ENCODE assay signal across 25 cellular contexts in genomic region chr7:124202546-124202945, GRCh38.
DNase-seq lines count a peak whose midpoint lies in the region; ATAC-seq, FAIRE-seq and TF ChIP-seq lines count a peak whose summit lies in the region.
"Had no signal": no experiment of that assay in that cellular context is flagged by ENCODE, and none has a peak within 500 bp of the region (broad histone marks: within the 10 kb centered on the region; RNA-seq: fewer than 3 reads in every experiment).

No MANE protein-coding gene starts in this region.

- H2AFZ ChIP-seq in GM23338 = no peak overlapping the region

- TF ChIP-seq CTCF in GM23338 (conservative IDR thresholded peaks at IDR 0.05; ENCODE audit: low read depth in 2 of 2) = no peak
- no peak for TF ChIP-seq CTCF in endodermal cell (conservative IDR thresholded peaks at IDR 0.05)

- FAIRE-seq in GM12892 (lab: Jason Lieb, UNC) = no peak
- FAIRE-seq: A549, D721Med, GM12878, GM18507, H54 had no signal

- H4K20me1 ChIP-seq in GM23338 (replicated peaks; ENCODE audit: insufficient read depth) = no peaks in the 10 kb centered on the region
- H4K20me1 ChIP-seq: BLaER1 treated with 17β-estradiol and CSF1 and Interleukin-3, amounts not matched to agents 10 nM and 100 nM had no signal

- no peak overlapping the region for H3K4me3 Mint-ChIP-seq in GM23338
- no peak overlapping the region for H3K4me3 Mint-ChIP-seq in endodermal cell
- no peak overlapping the region for H3K4me3 Mint-ChIP-seq in activated T-helper 17 cell treated with anti-CD3 and anti-CD28 coated beads, Interleukin-2, amount 50 U/mL, for 72 hours
- H3K4me3 Mint-ChIP-seq: CD14-positive monocyte; CD4-positive, alpha-beta T cell; CD8-positive, alpha-beta memory T cell; HFFc6 had no signal

- H3K36me3 Mint-ChIP-seq in GM23338 (ENCODE audit: low read depth) (no peaks in the 10 kb centered on the region), endodermal cell (ENCODE audit: low read depth) (no peaks in the 10 kb centered on the region)
- H3K36me3 Mint-ChIP-seq in activated T-helper 17 cell treated with anti-CD3 and anti-CD28 coated beads, Interleukin-2, amount 50 U/mL, for 72 hours (ENCODE audit: low read depth) = no peaks in the 10 kb centered on the region
- H3K36me3 Mint-ChIP-seq: CD14-positive monocyte; CD8-positive, alpha-beta memory T cell had no signal

- no peaks in the 10 kb centered on the region for H3K4me1 Mint-ChIP-seq in GM23338
- no peaks in the 10 kb centered on the region for H3K4me1 Mint-ChIP-seq in endodermal cell
- H3K4me1 Mint-ChIP-seq in activated T-helper 17 cell treated with anti-CD3 and anti-CD28 coated beads, Interleukin-2, amount 50 U/mL, for 72 hours = no peaks in the 10 kb centered on the region
- H3K4me1 Mint-ChIP-seq: CD14-positive monocyte; CD8-positive, alpha-beta memory T cell had no signal

- H3K4me1 ChIP-seq in GM23338 (ENCODE audit: insufficient read depth) = no peaks in the 10 kb centered on the region
- H3K4me1 ChIP-seq in endodermal cell (ENCODE audit: control insufficient read depth, insufficient read depth, low read length) = no peaks in the 10 kb centered on the region
- H3K4me1 ChIP-seq: A549; BE2C; BLaER1 treated with 17β-estradiol and CSF1 and Interleukin-3, amounts not matched to agents 10 nM and 100 nM; HAP-1 had no signal

- no peaks in the 10 kb centered on the region for H3F3A ChIP-seq in GM23338 (replicated peaks; ENCODE audit: low read depth)

- peaks cover 2% of the 10 kb centered on the region for H3K27me3 Mint-ChIP-seq in GM23338 (ENCODE audit: insufficient read depth, low read depth, poor library complexity)
- no peaks in the 10 kb centered on the region for H3K27me3 Mint-ChIP-seq in endodermal cell (ENCODE audit: insufficient read depth)
- no peaks in the 10 kb centered on the region for H3K27me3 Mint-ChIP-seq in activated T-helper 17 cell treated with anti-CD3 and anti-CD28 coated beads, Interleukin-2, amount 50 U/mL, for 72 hours
- H3K27me3 Mint-ChIP-seq: CD4-positive, alpha-beta T cell; CD8-positive, alpha-beta memory T cell had no signal

- H3K79me2 ChIP-seq in GM23338 (replicated peaks; ENCODE audit: insufficient read depth) = no peaks in the 10 kb centered on the region

- H3K4me2 ChIP-seq in GM23338 = no peak overlapping the region
- H3K4me2 ChIP-seq: A549; BLaER1 treated with 17β-estradiol and CSF1 and Interleukin-3, amounts not matched to agents 10 nM and 100 nM had no signal

- no peaks in the 10 kb centered on the region for H3K27me3 ChIP-seq in GM23338 (ENCODE audit: insufficient read depth)
- H3K27me3 ChIP-seq in endodermal cell (ENCODE audit: control insufficient read depth, insufficient read depth, low read length, poor library complexity, severe bottlenecking) = no peaks in the 10 kb centered on the region
- H3K27me3 ChIP-seq: BE2C; BLaER1 treated with 17β-estradiol and CSF1 and Interleukin-3, amounts not matched to agents 10 nM and 100 nM had no signal

- H3K9me2 ChIP-seq in GM23338 (ENCODE audit: insufficient read depth) = peaks cover 6% of the 10 kb centered on the region

- H3K27ac Mint-ChIP-seq in GM23338 = no peak overlapping the region
- no peak overlapping the region for H3K27ac Mint-ChIP-seq in endodermal cell
- H3K27ac Mint-ChIP-seq in activated T-helper 17 cell treated with anti-CD3 and anti-CD28 coated beads, Interleukin-2, amount 50 U/mL, for 72 hours = no peak overlapping the region
- H3K27ac Mint-ChIP-seq: CD14-positive monocyte; CD4-positive, alpha-beta T cell; CD8-positive, alpha-beta memory T cell; HFFc6 had no signal

- ATAC-seq in GM23338 (peak; percentile 54), HG02970 (IDR thresholded peaks at IDR 0.05; ENCODE audit: low FRiP score, unreplicated experiment) (no peak)
- no peak for ATAC-seq in activated T-helper 17 cell treated with anti-CD3 and anti-CD28 coated beads, Interleukin-2, amount 50 U/mL, for 72 hours (replicated peaks)
- ATAC-seq: A549, GM12878 had no signal

- TF ChIP-seq POLR2A in GM12892 (IDR thresholded peaks at IDR 0.05; ENCODE audit: low read depth, low read length) = no peak

- H3K9ac ChIP-seq in endodermal cell (ENCODE audit: extremely low read depth, low read length, poor library complexity, severe bottlenecking) = no peak overlapping the region
- H3K9ac ChIP-seq: BLaER1 treated with 17β-estradiol and CSF1 and Interleukin-3, amounts not matched to agents 10 nM and 100 nM had no signal

- H3K9me3 ChIP-seq in endodermal cell (ENCODE audit: control insufficient read depth, low read length) = no peaks in the 10 kb centered on the region
- H3K9me3 ChIP-seq: A549, BE2C, HAP-1 had no signal

- H3K4me3 ChIP-seq in GM23338 = no peak overlapping the region
- H3K4me3 ChIP-seq in endodermal cell (ENCODE audit: low read length) = no peak overlapping the region
- H3K4me3 ChIP-seq: A549; BLaER1 treated with 17β-estradiol and CSF1 and Interleukin-3, amounts not matched to agents 10 nM and 100 nM; GM12878; HAP-1 had no signal

- H3K27ac ChIP-seq in GM23338 (ENCODE audit: low read depth) (no peak overlapping the region), endodermal cell (ENCODE audit: low read depth, low read length) (no peak overlapping the region)
- H3K27ac ChIP-seq: A549; BLaER1 treated with 17β-estradiol and CSF1 and Interleukin-3, amounts not matched to agents 10 nM and 100 nM had no signal

- no peak for DNase-seq in GM23338 (ENCODE audit: low spot score)
- peak; percentile 6 for DNase-seq in NCI-H69 (lab: John Stamatoyannopoulos, UW)
- peak; percentile 47 for DNase-seq in endodermal cell
- no peak for DNase-seq in GM12892 (ENCODE audit: insufficient read length)
- DNase-seq: 8988T; ACHN; AML-193; BE2C; CD4-positive, alpha-beta T cell; CD8-positive, alpha-beta memory T cell; DMS 273 treated with DMSO at 0.1 percent for 48 hours; DMS79; GDM1; GOT3; HFFc6 had no signal

- H3K36me3 ChIP-seq in GM23338 (ENCODE audit: insufficient read depth) = no peaks in the 10 kb centered on the region
- no peaks in the 10 kb centered on the region for H3K36me3 ChIP-seq in endodermal cell (ENCODE audit: control insufficient read depth, insufficient read depth, low read length)
- H3K36me3 ChIP-seq: BE2C; BLaER1 treated with 17β-estradiol and CSF1 and Interleukin-3, amounts not matched to agents 10 nM and 100 nM; HAP-1 had no signal

- 88 to 100% methylated on average over 1 of the region's 1 CpG for WGBS in endodermal cell (ENCODE audit: insufficient coverage in 1 of 2, insufficient read length in 1 of 2), 2 experiments

- H3K9me3 Mint-ChIP-seq in GM23338 = no peaks in the 10 kb centered on the region
- H3K9me3 Mint-ChIP-seq in endodermal cell = no peaks in the 10 kb centered on the region
- H3K9me3 Mint-ChIP-seq in activated T-helper 17 cell treated with anti-CD3 and anti-CD28 coated beads, Interleukin-2, amount 50 U/mL, for 72 hours = peaks cover 16% of the 10 kb centered on the region

TF ChIP-seq in GM23338, 12 proteins besides CTCF, POLR2A, EP300 and RAD21:
- no peak for TF ChIP-seq REST (IDR thresholded peaks at IDR 0.05; ENCODE audit: unreplicated experiment)
- no peak for TF ChIP-seq JUNB (IDR thresholded peaks at IDR 0.05; ENCODE audit: unreplicated experiment)
- no peak for TF ChIP-seq ZNF331 (CRISPR knock-in tag; IDR thresholded peaks at IDR 0.05; ENCODE audit: low read depth)
- no peak for TF ChIP-seq ETS1 (IDR thresholded peaks at IDR 0.05)
- no peak for TF ChIP-seq NANOG (IDR thresholded peaks at IDR 0.05; ENCODE audit: borderline replicate concordance)
TF ChIP-seq in GM23338: peak in this region for 0.

Comparison
In these comparisons a context has a peak if more than half of its experiments do, and no peak if none do; other contexts are left out.
1. DNase-seq: peak in NCI-H69 (single experiment) and endodermal cell (single experiment); none in GM23338 (single experiment) and GM12892 (single experiment).